ENCODE assay signal across 9 cellular contexts in genomic region chr16:2125627-2126026, GRCh38. TPM values are rescaled to one million over a fixed set of nuclear protein-coding genes. Genes with fewer than 3 reads are reported as not detected.
DNase-seq lines count a peak whose midpoint lies in the region; ATAC-seq and TF ChIP-seq lines count a peak whose summit lies in the region.
"Not testable (repeated sequence)": the region's sequence is repeated elsewhere in the genome, so short reads cannot be mapped to it uniquely, and the experiment has no call there.
"Had no signal": no experiment of that assay in that cellular context is flagged by ENCODE, and none has a peak within 500 bp of the region (broad histone marks: within the 10 kb centered on the region; RNA-seq: fewer than 3 reads in every experiment).

No MANE protein-coding gene starts in this region.

- H3K4me3 Mint-ChIP-seq in HFFc6 (peak overlapping the region; percentile 75), WTC11 (peak overlapping the region; percentile 31; the same call in 1 of the 2 replicates)

- not testable (repeated sequence) for H3K9me3 Mint-ChIP-seq in HFFc6, WTC11

- not testable (repeated sequence) for H3K27me3 ChIP-seq in A673 (replicated peaks; ENCODE audit: insufficient read depth, low read depth, low read length, poor library complexity); duodenal mucosa (ENCODE audit: control insufficient read depth in 1 of 2, insufficient read depth in 2 of 2, low read length in 2 of 2); left ventricle myocardium inferior (ENCODE audit: low read depth); psoas muscle (ENCODE audit: insufficient read depth in 3 of 3, low read length in 2 of 3); thoracic aorta (replicated peaks; ENCODE audit: insufficient read depth)

- H3K4me1 ChIP-seq in A673 (ENCODE audit: insufficient read depth, low read length, poor library complexity, severe bottlenecking) (peaks cover 31% of the 10 kb centered on the region), duodenal mucosa (ENCODE audit: control insufficient read depth in 1 of 2, insufficient read depth in 2 of 2, low read length in 2 of 2) (peaks cover 0 to 15% of the 10 kb centered on the region in 2 donors), left ventricle myocardium inferior (peaks cover 87% of the 10 kb centered on the region), mesodermal cell (ENCODE audit: control insufficient read depth, insufficient read depth, low read length, poor library complexity, severe bottlenecking) (peaks cover 34% of the 10 kb centered on the region), psoas muscle (peaks cover 70% of the 10 kb centered on the region), thoracic aorta (ENCODE audit: control insufficient read depth in 1 of 2, low read depth in 2 of 2) (peaks cover 37 to 86% of the 10 kb centered on the region in 2 donors)

- TF ChIP-seq CTCF in A673 (conservative IDR thresholded peaks at IDR 0.05; ENCODE audit: low read depth, low read length); HFFc6 (IDR thresholded peaks at IDR 0.05); WTC11 (IDR thresholded peaks at IDR 0.05); left ventricle myocardium inferior (IDR thresholded peaks at IDR 0.05; ENCODE audit: borderline replicate concordance); psoas muscle (IDR thresholded peaks at IDR 0.05); thoracic aorta (IDR thresholded peaks at IDR 0.05): not testable (repeated sequence)

- 55 to 74% methylated on average over 5 to 8 of the region's 11 CpGs for WGBS in mesodermal cell (ENCODE audit: insufficient coverage in 2 of 2), 2 experiments
- WGBS in psoas muscle, 3 donors: 21 to 27% (median 23%) methylated on average over 10 to 11 of the region's 11 CpGs

- CTCF ChIA-PET in A673 (lab: Charles Lee) (interaction anchor here (0.5 kb wide), 1 partner anchor 1291 kb away, joined by 5 read pairs; no protein-coding TSS in a partner anchor), WTC11 (lab: Charles Lee) (interaction anchor here (1.2 to 2.2 kb wide), 2 partner anchors 15 to 122 kb away, joined by 7 to 8 read pairs; no protein-coding TSS in a partner anchor)

- intact Hi-C loops in A673 (cut with micrococcal nuclease; ENCODE audit: unreplicated experiment); left ventricle myocardium inferior (cut with micrococcal nuclease); psoas muscle (cut with DNase I): not testable (repeated sequence)

- H3K9ac ChIP-seq in duodenal mucosa (ENCODE audit: low read depth in 1 of 2, low read length in 2 of 2): not testable (repeated sequence)

- BruUV-seq in A673 (replicated peaks; lab: Mats Ljungman, UMichigan): not testable (repeated sequence)

- H3K4me3 ChIP-seq in A673 (ENCODE audit: low read depth, low read length, poor library complexity, severe bottlenecking); duodenal mucosa (ENCODE audit: low read depth in 1 of 2, low read length in 2 of 2); mesodermal cell (ENCODE audit: extremely low read depth, insufficient read depth, low read length, poor library complexity, severe bottlenecking): not testable (repeated sequence)
- H3K4me3 ChIP-seq in left ventricle myocardium inferior (peak overlapping the region; percentile 65), psoas muscle (peak overlapping the region; percentile 62), thoracic aorta (peak overlapping the region; percentile 73)

- peak overlapping the region; percentile 95 for H3K27ac Mint-ChIP-seq in HFFc6
- peak overlapping the region; percentile 97 for H3K27ac Mint-ChIP-seq in WTC11

- DNase-seq in A673 (ENCODE audit: low spot score); HFFc6; WTC11 (ENCODE audit: low spot score); left ventricle myocardium inferior; thoracic aorta (ENCODE audit: low spot score): not testable (repeated sequence)
- peak in 1 of 2 donors; percentile 15 for DNase-seq in psoas muscle

- H3K36me3 Mint-ChIP-seq in HFFc6 (ENCODE audit: low read depth); WTC11: not testable (repeated sequence)

- H3K4me1 Mint-ChIP-seq in HFFc6 (ENCODE audit: low read depth) (peaks cover 59% of the 10 kb centered on the region), WTC11 (peaks cover 21% of the 10 kb centered on the region)

- not testable (repeated sequence) for ATAC-seq in WTC11; psoas muscle; thoracic aorta (ENCODE audit: insufficient number of reproducible peaks, low FRiP score, low read depth)

- POLR2A ChIA-PET in A673 (lab: Charles Lee; ENCODE audit: low non-redundant PET); WTC11 (lab: Charles Lee): not testable (repeated sequence)

- H3K9me3 ChIP-seq in A673 (ENCODE audit: low read depth, low read length, poor library complexity, severe bottlenecking); duodenal mucosa (ENCODE audit: control insufficient read depth in 1 of 2, low read length in 2 of 2); left ventricle myocardium inferior (replicated peaks); mesodermal cell (ENCODE audit: control insufficient read depth, low read length); psoas muscle; thoracic aorta: not testable (repeated sequence)

- H3K36me3 ChIP-seq in A673 (ENCODE audit: insufficient read depth, low read length, poor library complexity, severe bottlenecking); duodenal mucosa (ENCODE audit: control insufficient read depth in 1 of 2, insufficient read depth in 2 of 2, low read length in 2 of 2); left ventricle myocardium inferior; mesodermal cell (ENCODE audit: control insufficient read depth, insufficient read depth, low read length); psoas muscle (ENCODE audit: insufficient read depth in 1 of 2, low read depth in 1 of 2); thoracic aorta: not testable (repeated sequence)

- peak overlapping the region; percentile 90 for H3K27ac ChIP-seq in A673 (ENCODE audit: low read depth, low read length, poor library complexity, severe bottlenecking)
- H3K27ac ChIP-seq in duodenal mucosa (ENCODE audit: low read depth, low read length): peak overlapping the region; percentile 62
- peak overlapping the region; percentile 97 for H3K27ac ChIP-seq in left ventricle myocardium inferior (replicated peaks)
- H3K27ac ChIP-seq in mesodermal cell (ENCODE audit: low read depth, low read length, severe bottlenecking): peak overlapping the region; percentile 98
- peak overlapping the region; percentile 99 for H3K27ac ChIP-seq in psoas muscle
- H3K27ac ChIP-seq in thoracic aorta: peak overlapping the region; percentile 95 to 100

- not testable (repeated sequence) for H3K27me3 Mint-ChIP-seq in HFFc6 (ENCODE audit: insufficient read depth); WTC11 (ENCODE audit: low read depth)

RNA-seq across cellular contexts. Expression of gene PKD1, which starts 10.1 kb away (rescaled TPM):
- total RNA-seq in A673 (2021) (121 and 141 TPM in 2 replicates), WTC11 (2021) (96.8 to 102 TPM (median 98.9 TPM) in 3 replicates), left ventricle myocardium inferior (83.9 TPM), psoas muscle (100 to 1,000 TPM in 1 of 4 donors, 10 to 100 TPM in 3; 59.1 to 123 (median 86.0) TPM), thoracic aorta (1,000 to 10,000 TPM in 1 of 2 donors, 100 to 1,000 TPM in 1; 838 to 1,071 TPM)
- 100 to 1,000 TPM in 1 of 6 experiments, 10 to 100 TPM in 5; 77.9 to 118 (median 82.5) TPM for total RNA-seq in HFFc6 (2021; fragmentation: NEBNext Ultra II Directional; extraction: Animal tissue kit (Norgen Biotek cat#: 25700))
- polyA plus RNA-seq in mesodermal cell (2013, experiment 1 of 2): 57.7 TPM
- 42.3 TPM for polyA plus RNA-seq in mesodermal cell (2013, experiment 2 of 2)
- 10 to 100 TPM; 33.9 to 93.3 (median 58.4) TPM for polyA plus RNA-seq in psoas muscle

RNA-seq across cellular contexts. Expression of gene RAB26, which starts 22.8 kb away (rescaled TPM):
- 0.49 and 1.7 TPM in 2 replicates for total RNA-seq in A673 (2021)
- 1 to 10 TPM in 1 of 6 experiments, under 1 TPM in 5; 0.31 to 1.2 (median 0.65) TPM for total RNA-seq in HFFc6 (2021; fragmentation: NEBNext Ultra II Directional; extraction: Animal tissue kit (Norgen Biotek cat#: 25700))
- total RNA-seq in WTC11 (2021): 6.2 to 7.3 TPM (median 6.9 TPM) in 3 replicates
- 1.7 TPM for total RNA-seq in left ventricle myocardium inferior
- 1.4 TPM for polyA plus RNA-seq in mesodermal cell (2013, experiment 1 of 2)
- 1.2 TPM for polyA plus RNA-seq in mesodermal cell (2013, experiment 2 of 2)
- 1 to 10 TPM in 1 of 4 donors, under 1 TPM in 3; 0.32 to 1.7 (median 0.83) TPM for total RNA-seq in psoas muscle
- under 1 TPM; 0.17 to 0.31 (median 0.21) TPM for polyA plus RNA-seq in psoas muscle
- total RNA-seq in thoracic aorta: not detected
- total RNA-seq: CD4-positive, alpha-beta T cell had no signal

RNA-seq across cellular contexts. Expression of gene TRAF7, which starts 30.0 kb away (rescaled TPM):
- total RNA-seq in A673 (2021) (96.7 and 97.4 TPM in 2 replicates), WTC11 (2021) (148 to 159 TPM (median 152 TPM) in 3 replicates), left ventricle myocardium inferior (26.0 TPM), psoas muscle (10 to 100 TPM; 15.6 to 47.5 (median 38.9) TPM), thoracic aorta (10 to 100 TPM; 34.1 to 54.8 TPM)
- 10 to 100 TPM; 81.4 to 88.3 (median 85.3) TPM for total RNA-seq in HFFc6 (2021; fragmentation: NEBNext Ultra II Directional; extraction: Animal tissue kit (Norgen Biotek cat#: 25700))
- 71.0 TPM for polyA plus RNA-seq in mesodermal cell (2013, experiment 1 of 2)
- 61.6 TPM for polyA plus RNA-seq in mesodermal cell (2013, experiment 2 of 2)
- 10 to 100 TPM; 20.8 to 39.1 (median 27.3) TPM for polyA plus RNA-seq in psoas muscle
